8 cellular contexts compared by ENCODE assay signal in genomic region chr11:123653997-123654565, GRCh38. TPM values are rescaled to one million over a fixed set of nuclear protein-coding genes. Genes with fewer than 3 reads are reported as not detected.
DNase-seq lines count a peak whose midpoint lies in the region; ATAC-seq and TF ChIP-seq lines count a peak whose summit lies in the region.

No MANE protein-coding gene starts in this region.

- peak overlapping the region; percentile 76 for H3K4me3 ChIP-seq in left ventricle myocardium inferior
- peak overlapping the region; percentile 30 to 54 for H3K4me3 ChIP-seq in prostate gland

- no peaks in the 10 kb centered on the region for H3K9me3 ChIP-seq in left ventricle myocardium inferior (replicated peaks)
- no peaks in the 10 kb centered on the region for H3K9me3 ChIP-seq in prostate gland

- no peak overlapping the region for H3K27ac Mint-ChIP-seq in activated naive CD8-positive, alpha-beta T cell treated with anti-CD3 and anti-CD28 coated beads for 36 hours

- H3K36me3 Mint-ChIP-seq in activated naive CD8-positive, alpha-beta T cell treated with anti-CD3 and anti-CD28 coated beads for 36 hours, result peaks cover 4% of the 10 kb centered on the region

- WGBS in prostate gland, result 1% methylated on average over 44 of the region's 55 CpGs

- no peaks in the 10 kb centered on the region for H3K36me3 ChIP-seq in left ventricle myocardium inferior
- no peaks in the 10 kb centered on the region for H3K36me3 ChIP-seq in prostate gland

- H3K9me3 Mint-ChIP-seq in activated naive CD8-positive, alpha-beta T cell treated with anti-CD3 and anti-CD28 coated beads for 36 hours, result peaks cover 7% of the 10 kb centered on the region

- H3K4me3 Mint-ChIP-seq in activated naive CD8-positive, alpha-beta T cell treated with anti-CD3 and anti-CD28 coated beads for 36 hours, result peak overlapping the region; percentile 50

- H3K27ac ChIP-seq in left ventricle myocardium inferior (replicated peaks), result peak overlapping the region; percentile 81
- H3K27ac ChIP-seq in prostate gland, result peak overlapping the region; percentile 11 to 64

- TF ChIP-seq POLR2A in prostate gland (IDR thresholded peaks at IDR 0.05), result no peak

- ATAC-seq in HG02973 (IDR thresholded peaks at IDR 0.05; ENCODE audit: unreplicated experiment) (no peak), GM18519 (IDR thresholded peaks at IDR 0.05; ENCODE audit: low FRiP score, unreplicated experiment) (no peak)

- peaks cover 59% of the 10 kb centered on the region for H3K27me3 Mint-ChIP-seq in activated naive CD8-positive, alpha-beta T cell treated with anti-CD3 and anti-CD28 coated beads for 36 hours

- intact Hi-C loops in left ventricle myocardium inferior (cut with micrococcal nuclease), result no loop called here
- intact Hi-C loops in prostate gland (cut with DNase I), result no loop called here

- peaks cover 27% of the 10 kb centered on the region for H3K4me1 ChIP-seq in left ventricle myocardium inferior
- no peaks in the 10 kb centered on the region for H3K4me1 ChIP-seq in prostate gland (replicated peaks)

- DNase-seq in activated CD4-positive, alpha-beta T cell treated with anti-CD3 and anti-CD28 coated beads for 4 hours, result peak; percentile 4 to 12
- no peak for DNase-seq in activated CD4-positive, alpha-beta T cell treated with anti-CD3 and anti-CD28 coated beads, Interleukin-2, amount 50 U/mL, for 4 hours
- DNase-seq in NCI-H526 (lab: John Stamatoyannopoulos, UW) (peak; percentile 91 to 98), left ventricle myocardium inferior (peak; percentile 58), prostate gland (ENCODE audit: low spot score) (peak; percentile 21)
- peak; percentile 47 for DNase-seq in activated naive CD8-positive, alpha-beta T cell treated with anti-CD3 and anti-CD28 coated beads for 36 hours

- peaks cover 36% of the 10 kb centered on the region for H3K27me3 ChIP-seq in left ventricle myocardium inferior (ENCODE audit: low read depth)
- no peaks in the 10 kb centered on the region for H3K27me3 ChIP-seq in prostate gland (replicated peaks; ENCODE audit: insufficient read depth)

- no peak for TF ChIP-seq CTCF in left ventricle myocardium inferior (IDR thresholded peaks at IDR 0.05; ENCODE audit: borderline replicate concordance)
- TF ChIP-seq CTCF in prostate gland (IDR thresholded peaks at IDR 0.05), result no peak

- H3K4me1 Mint-ChIP-seq in activated naive CD8-positive, alpha-beta T cell treated with anti-CD3 and anti-CD28 coated beads for 36 hours, result peaks cover 7% of the 10 kb centered on the region

RNA-seq across cellular contexts. Expression of gene SCN3B, which starts 0.3 kb away (rescaled TPM):
- total RNA-seq in activated naive CD8-positive, alpha-beta T cell treated with anti-CD3 and anti-CD28 coated beads for 36 hours, result not detected
- total RNA-seq in left ventricle myocardium inferior, result 1.9 TPM
- 1 to 10 TPM; 2.5 to 3.5 TPM for total RNA-seq in prostate gland

Comparison
In these comparisons a context has a peak if more than half of its experiments do, and no peak if none do; other contexts are left out.
1. DNase-seq: peak in activated CD4-positive, alpha-beta T cell treated with anti-CD3 and anti-CD28 coated beads for 4 hours (2 of 2), NCI-H526 (2 of 2), activated naive CD8-positive, alpha-beta T cell treated with anti-CD3 and anti-CD28 coated beads for 36 hours (single experiment), left ventricle myocardium inferior (single experiment) and prostate gland (single experiment); none in activated CD4-positive, alpha-beta T cell treated with anti-CD3 and anti-CD28 coated beads, Interleukin-2, amount 50 U/mL, for 4 hours (0 of 2).